ENCODE assay signal across 25 cellular contexts in genomic region chr14:40004871-40005503, GRCh38.
DNase-seq lines count a peak whose midpoint lies in the region; ATAC-seq and TF ChIP-seq lines count a peak whose summit lies in the region.
"Had no signal": no experiment of that assay in that cellular context is flagged by ENCODE, and none has a peak within 500 bp of the region (broad histone marks: within the 10 kb centered on the region; RNA-seq: fewer than 3 reads in every experiment).

No MANE protein-coding gene starts in this region.

- H3F3A ChIP-seq in OCI-LY1 (ENCODE audit: insufficient read depth, low read length): no peaks in the 10 kb centered on the region

- no peaks in the 10 kb centered on the region for H3K9me2 ChIP-seq in OCI-LY1 (ENCODE audit: low read depth, low read length)

- H3K36me3 ChIP-seq in OCI-LY1 (ENCODE audit: insufficient read depth, low read length) (no peaks in the 10 kb centered on the region), kidney epithelial cell (ENCODE audit: control insufficient read depth, insufficient read depth, low read length) (no peaks in the 10 kb centered on the region), gastroesophageal sphincter (no peaks in the 10 kb centered on the region)
- H3K36me3 ChIP-seq: HAP-1, Peyer's patch had no signal

- no peaks in the 10 kb centered on the region for H3K79me2 ChIP-seq in OCI-LY1 (ENCODE audit: insufficient read depth, low read length)

- 0 out of 2 replicates have a peak overlapping the region, but pooled peaks have one; percentile 13 for H2AFZ ChIP-seq in OCI-LY1 (ENCODE audit: low read length)
- H2AFZ ChIP-seq: GM23338 had no signal

- H3K9me3 ChIP-seq in OCI-LY1 (ENCODE audit: low read length) (no peaks in the 10 kb centered on the region), gastroesophageal sphincter (no peaks in the 10 kb centered on the region)
- H3K9me3 ChIP-seq: A549, HAP-1, Peyer's patch had no signal

- ATAC-seq in gastroesophageal sphincter (no peak), GM18505 (IDR thresholded peaks at IDR 0.05; ENCODE audit: unreplicated experiment) (no peak)
- ATAC-seq: A549, GM23338, K562, SK-N-SH treated with all-trans-retinoic acid at 6 μM for 48 hours had no signal

- WGBS in gastroesophageal sphincter (ENCODE audit: low coverage in 1 of 2), 2 donors: 78 to 90% methylated on average over 1 to 3 of the region's 3 CpGs

- no peak overlapping the region for H3K4me2 ChIP-seq in OCI-LY1 (ENCODE audit: low read length)
- H3K4me2 ChIP-seq: A549, GM23338 had no signal

- TF ChIP-seq EP300 in gastroesophageal sphincter (IDR thresholded peaks at IDR 0.05): no peak

- no peak overlapping the region for H3K4me3 ChIP-seq in OCI-LY1 (ENCODE audit: low read depth, low read length, poor library complexity, severe bottlenecking)
- H3K4me3 ChIP-seq in kidney epithelial cell (ENCODE audit: low read depth, low read length): no peak overlapping the region
- H3K4me3 ChIP-seq in gastroesophageal sphincter: no peak overlapping the region
- H3K4me3 ChIP-seq: A549, GM23338, HAP-1, K562, Peyer's patch had no signal

- no peaks in the 10 kb centered on the region for H4K20me1 ChIP-seq in OCI-LY1 (ENCODE audit: insufficient read depth, low read length)

- H3K4me1 ChIP-seq in OCI-LY1 (ENCODE audit: insufficient read depth, low read length, severe bottlenecking) (peaks cover 4% of the 10 kb centered on the region), gastroesophageal sphincter (no peaks in the 10 kb centered on the region)
- H3K4me1 ChIP-seq: A549, HAP-1, Peyer's patch had no signal

- TF ChIP-seq POLR2A in gastroesophageal sphincter (IDR thresholded peaks at IDR 0.05) (no peak), GM18505 (IDR thresholded peaks at IDR 0.05; ENCODE audit: borderline replicate concordance, extremely low read depth, insufficient read depth, insufficient read length) (no peak)

- no peak overlapping the region for H3K9ac ChIP-seq in OCI-LY1 (ENCODE audit: low read length)

- TF ChIP-seq CTCF in OCI-LY1 (IDR thresholded peaks at IDR 0.05; ENCODE audit: low read length) (no peak), kidney epithelial cell (IDR thresholded peaks at IDR 0.05; ENCODE audit: insufficient read depth, low read length, poor library complexity, severe bottlenecking) (no peak), gastroesophageal sphincter (IDR thresholded peaks at IDR 0.05) (no peak)

- peak; percentile 3 for DNase-seq in SIG-M5 treated with dmso at 0.1 percent for 504 hours (lab: John Stamatoyannopoulos, UW; ENCODE audit: unreplicated experiment)
- DNase-seq in SIG-M5 (lab: John Stamatoyannopoulos, UW): no peak
- DNase-seq in kidney epithelial cell (ENCODE audit: low read depth): peak; percentile 25
- DNase-seq in NK-92 treated with Interleukin-12 subunit alpha and Interleukin-12 subunit beta, amount 100 ng/mL, for 24 hours (lab: John Stamatoyannopoulos, UW): no peak
- DNase-seq: C1 segment of cervical spinal cord; CD4-positive, alpha-beta memory T cell; COR-L47; DND-41; NCI-H1105 treated with DMSO at 0.1 percent for 48 hours; NCI-H2081; NCI-H2171 treated with DMSO at 0.1 percent for 48 hours; NCI-H345; NCI-H510A treated with DMSO at 0.1 percent for 48 hours; NCI-H82; Peyer's patch; SHP77 treated with DMSO at 0.1 percent for 48 hours; T-helper 2 cell had no signal

- no peak overlapping the region for H3K27ac ChIP-seq in OCI-LY1 (ENCODE audit: low read depth, low read length, poor library complexity, severe bottlenecking)
- no peak overlapping the region for H3K27ac ChIP-seq in gastroesophageal sphincter
- H3K27ac ChIP-seq: A549, Peyer's patch had no signal

- no peaks in the 10 kb centered on the region for H3K27me3 ChIP-seq in OCI-LY1 (ENCODE audit: insufficient read depth, low read length)
- H3K27me3 ChIP-seq in kidney epithelial cell (ENCODE audit: control insufficient read depth, insufficient read depth, low read length): no peaks in the 10 kb centered on the region
- H3K27me3 ChIP-seq in gastroesophageal sphincter: no peaks in the 10 kb centered on the region
- H3K27me3 ChIP-seq: Peyer's patch had no signal

Comparison
In these comparisons a context has a peak if more than half of its experiments do, and no peak if none do; other contexts are left out.
1. DNase-seq: peak in SIG-M5 treated with dmso at 0.1 percent for 504 hours (single experiment) and kidney epithelial cell (single experiment); none in SIG-M5 (single experiment) and NK-92 treated with Interleukin-12 subunit alpha and Interleukin-12 subunit beta, amount 100 ng/mL, for 24 hours (single experiment).